Comparison of ENCODE assay signal across 19 cellular contexts in the genomic region with DNA sequence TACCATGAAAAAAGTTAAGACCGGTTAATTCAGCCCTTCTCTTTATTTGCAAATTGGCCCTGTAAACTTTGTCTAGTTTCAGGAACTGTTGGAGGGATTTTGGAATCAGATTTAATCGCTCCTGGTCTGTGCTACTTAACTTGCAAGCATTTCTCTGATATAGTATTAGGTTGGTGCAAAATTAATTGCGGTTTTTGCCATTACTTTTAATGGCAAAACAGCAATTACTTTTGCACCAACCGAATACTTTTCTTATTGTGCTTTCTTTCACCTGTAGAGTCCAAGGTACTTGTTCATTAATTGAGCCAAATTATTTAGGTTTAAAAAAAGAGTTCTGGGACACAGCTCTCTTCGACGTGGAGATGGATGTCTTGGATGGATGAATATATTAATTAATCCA.
A peak's percentile ranks its signal among the peaks of the same experiment; 100 is the strongest.
DNase-seq lines count a peak whose midpoint lies in the region; ATAC-seq, FAIRE-seq and TF ChIP-seq lines count a peak whose summit lies in the region.
"Had no signal": no experiment of that assay in that cellular context is flagged by ENCODE, and none has a peak within 500 bp of the region (broad histone marks: within the 10 kb centered on the region; RNA-seq: fewer than 3 reads in every experiment).

No MANE protein-coding gene starts in this region.

- no peak for TF ChIP-seq RAD21 in HepG2 (CRISPR knock-in tag; IDR thresholded peaks at IDR 0.05)

- no peak for DNase-seq in HepG2 (ENCODE audit: low spot score)
- no peak for DNase-seq in right lobe of liver
- no peak for DNase-seq in HEK293T (ENCODE audit: extremely low spot score)
- no peak for DNase-seq in activated B cell treated with CpG ODN at 0.5 μM for 24 hours
- DNase-seq in activated T-cell treated with anti-CD3 and anti-CD28 coated beads, Interleukin-2, amount 50 U/mL, for 72 hours = no peak
- DNase-seq in mesenteric fat pad (ENCODE audit: low spot score) = no peak
- DNase-seq in T-cell = no peak
- DNase-seq: Caco-2; CD4-positive, alpha-beta T cell; DMS153; DMS79; GF-D8; H9; IMR-90 had no signal

- H3K27me3 ChIP-seq in HepG2 (ENCODE audit: control insufficient read depth in 1 of 2, insufficient read depth in 2 of 2, low read length in 2 of 2) (peaks cover 0 to 4% of the 10 kb centered on the region in 2 experiments; a peak in 3 of 5 replicates), right lobe of liver (no peaks in the 10 kb centered on the region)

- H3K27ac ChIP-seq in HepG2 (ENCODE audit: extremely low read length, insufficient read depth, low read length) (no peak overlapping the region), right lobe of liver (no peak overlapping the region)
- H3K27ac ChIP-seq: 22Rv1, C4-2B, HL-60 had no signal

- no peaks in the 10 kb centered on the region for H3K9me3 Mint-ChIP-seq in activated B cell treated with CpG ODN at 0.5 μM for 24 hours
- H3K9me3 Mint-ChIP-seq in activated T-cell treated with anti-CD3 and anti-CD28 coated beads, Interleukin-2, amount 50 U/mL, for 72 hours = no peaks in the 10 kb centered on the region
- no peaks in the 10 kb centered on the region for H3K9me3 Mint-ChIP-seq in T-cell
- H3K9me3 Mint-ChIP-seq: CD4-positive, alpha-beta T cell; H9 had no signal

- BruUV-seq in HepG2 (replicated peaks; lab: Mats Ljungman, UMichigan) = no TSS peak

- no peak for FAIRE-seq in HepG2 (lab: Jason Lieb, UNC)
- FAIRE-seq: H1 had no signal

- POLR2A ChIA-PET in HepG2 (lab: Yijun Ruan, JAX) = no interaction called here
- POLR2A ChIA-PET in HEK293T (lab: Yijun Ruan, JAX) = interaction anchor here (1.5 kb wide), 1 partner anchor 95 kb away, joined by 5 read pairs; no protein-coding TSS in a partner anchor
- POLR2A ChIA-PET in activated B cell treated with CpG ODN at 0.5 μM for 24 hours (lab: Charles Lee) = interaction anchor here (0.7 to 1.0 kb wide), 3 partner anchors 12 to 121 kb away, joined by 3 read pairs; a partner anchor contains a TSS
- POLR2A ChIA-PET in T-cell (lab: Charles Lee) = interaction anchor here in 1 of 2 donors (0.6 kb wide), 1 partner anchor 10 kb away, joined by 3 read pairs; no protein-coding TSS in a partner anchor

- no peak overlapping the region for H3K9ac ChIP-seq in HepG2 (ENCODE audit: insufficient read depth, low read depth, low read length)

- H3K79me2 ChIP-seq in HepG2 (ENCODE audit: insufficient read depth, low read length) = no peaks in the 10 kb centered on the region

- H2AFZ ChIP-seq in HepG2 (ENCODE audit: low read length) = no peak overlapping the region

- H3K4me1 ChIP-seq in HepG2 (ENCODE audit: insufficient read depth, low read length) (peaks cover 10% of the 10 kb centered on the region; the same call in 1 of the 2 replicates), right lobe of liver (no peaks in the 10 kb centered on the region)

- no peak for ATAC-seq in HepG2
- ATAC-seq in right lobe of liver = no peak
- ATAC-seq in activated B cell treated with CpG ODN at 0.5 μM for 24 hours (ENCODE audit: low read depth) = no peak
- ATAC-seq in activated T-cell treated with anti-CD3 and anti-CD28 coated beads, Interleukin-2, amount 50 U/mL, for 72 hours (replicated peaks in 1 of 2) = no peak
- ATAC-seq in T-cell (replicated peaks in 1 of 4) = no peak
- no peak for ATAC-seq in GM18517 (IDR thresholded peaks at IDR 0.05; ENCODE audit: unreplicated experiment)

- TF ChIP-seq POLR2A in HepG2 (IDR thresholded peaks at IDR 0.05; ENCODE audit: insufficient read depth in 1 of 2, low read depth in 2 of 2, low read length in 2 of 2) (no peak), right lobe of liver (IDR thresholded peaks at IDR 0.05) (no peak)

- TF ChIP-seq CTCF in HepG2 (CRISPR knock-in tag; IDR thresholded peaks at IDR 0.05) (no peak), right lobe of liver (IDR thresholded peaks at IDR 0.05) (no peak), activated B cell treated with CpG ODN at 0.5 μM for 24 hours (IDR thresholded peaks at IDR 0.05) (no peak)

- 60% methylated on average over 6 of the region's 6 CpGs for WGBS in HepG2 (ENCODE audit: low lambda C conversion rate)
- WGBS in right lobe of liver (ENCODE audit: insufficient coverage, low coverage, low lambda C conversion rate, missing lambda C conversion rate) = 93% methylated on average over 6 of the region's 6 CpGs

- H3K36me3 Mint-ChIP-seq in activated B cell treated with CpG ODN at 0.5 μM for 24 hours (ENCODE audit: low read depth) (no peaks in the 10 kb centered on the region), T-cell (no peaks in the 10 kb centered on the region)
- H3K36me3 Mint-ChIP-seq in activated T-cell treated with anti-CD3 and anti-CD28 coated beads, Interleukin-2, amount 50 U/mL, for 72 hours (ENCODE audit: insufficient read depth in 2 of 2) = no peaks in the 10 kb centered on the region

- no peaks in the 10 kb centered on the region for H3K36me3 ChIP-seq in HepG2 (replicated peaks in 1 of 2; ENCODE audit: control insufficient read depth in 1 of 2, insufficient read depth in 2 of 2, low read length in 2 of 2)
- H3K36me3 ChIP-seq in right lobe of liver = no peaks in the 10 kb centered on the region

- H3K4me3 ChIP-seq in HepG2 (replicated peaks in 1 of 3; ENCODE audit: insufficient read depth in 1 of 3, low read depth in 2 of 3, low read length in 3 of 3) (no peak overlapping the region), right lobe of liver (no peak overlapping the region)

- in situ Hi-C loops in HepG2 (cut with HindIII; ENCODE audit: extremely low pct_ligation_motif_present, low pct_unique_long_range_greater_than_20kb) = no loop called here

- CTCF ChIA-PET in HepG2 (lab: Yijun Ruan, JAX; ENCODE audit: low intra/inter-chr PET ratio, low total read pairs) = no interaction called here
- CTCF ChIA-PET in HEK293T (lab: Yijun Ruan, JAX) = interaction anchor here (1.1 kb wide), 1 partner anchor 834 kb away, joined by 3 read pairs; no protein-coding TSS in a partner anchor
- CTCF ChIA-PET in activated B cell treated with CpG ODN at 0.5 μM for 24 hours (lab: Charles Lee) = no interaction called here
- CTCF ChIA-PET in T-cell (lab: Charles Lee) = interaction anchor here in 1 of 2 donors (1.0 kb wide), 1 partner anchor 86 kb away, joined by 3 read pairs; no protein-coding TSS in a partner anchor

- intact Hi-C loops in HepG2 (cut with micrococcal nuclease; ENCODE audit: unreplicated experiment) = no loop called here
- intact Hi-C loops in right lobe of liver (cut with DNase I) = no loop called here
- intact Hi-C loops in activated B cell treated with CpG ODN at 0.5 μM for 24 hours (cut with micrococcal nuclease) = no loop called here

- H3K4me3 Mint-ChIP-seq in activated B cell treated with CpG ODN at 0.5 μM for 24 hours (no peak overlapping the region), T-cell (no peak overlapping the region)
- no peak overlapping the region for H3K4me3 Mint-ChIP-seq in activated T-cell treated with anti-CD3 and anti-CD28 coated beads, Interleukin-2, amount 50 U/mL, for 72 hours
- H3K4me3 Mint-ChIP-seq: CD4-positive, alpha-beta T cell; H9 had no signal

- no peak for TF ChIP-seq EP300 in HepG2 (IDR thresholded peaks at IDR 0.05; ENCODE audit: low read depth in 2 of 2, low read length in 2 of 2)
- TF ChIP-seq EP300 in HepG2 (CRISPR knock-in tag; IDR thresholded peaks at IDR 0.05; ENCODE audit: borderline replicate concordance) = no peak

- H3K4me2 ChIP-seq in HepG2 (ENCODE audit: low read depth, low read length) = no peak overlapping the region

- H3K9me3 ChIP-seq in HepG2 (ENCODE audit: low read length) (no peaks in the 10 kb centered on the region), right lobe of liver (no peaks in the 10 kb centered on the region)
- H3K9me3 ChIP-seq: Caco-2 had no signal

- no peaks in the 10 kb centered on the region for H4K20me1 ChIP-seq in HepG2 (ENCODE audit: insufficient read depth, low read length)

- H3K27me3 Mint-ChIP-seq in activated B cell treated with CpG ODN at 0.5 μM for 24 hours (no peaks in the 10 kb centered on the region), T-cell (peaks cover 0 to 5% of the 10 kb centered on the region in 2 donors)
- H3K27me3 Mint-ChIP-seq in activated T-cell treated with anti-CD3 and anti-CD28 coated beads, Interleukin-2, amount 50 U/mL, for 72 hours (ENCODE audit: low read depth) = no peaks in the 10 kb centered on the region
- H3K27me3 Mint-ChIP-seq: CD4-positive, alpha-beta T cell had no signal

- H3K4me1 Mint-ChIP-seq in activated B cell treated with CpG ODN at 0.5 μM for 24 hours = peaks cover 8% of the 10 kb centered on the region
- no peaks in the 10 kb centered on the region for H3K4me1 Mint-ChIP-seq in activated T-cell treated with anti-CD3 and anti-CD28 coated beads, Interleukin-2, amount 50 U/mL, for 72 hours (ENCODE audit: low read depth)
- peaks cover 0 to 3% (median 0%) of the 10 kb centered on the region in 3 donors for H3K4me1 Mint-ChIP-seq in T-cell

- H3K27ac Mint-ChIP-seq in activated B cell treated with CpG ODN at 0.5 μM for 24 hours (peak overlapping the region; percentile 71), T-cell (no peak overlapping the region)
- H3K27ac Mint-ChIP-seq in activated T-cell treated with anti-CD3 and anti-CD28 coated beads, Interleukin-2, amount 50 U/mL, for 72 hours = no peak overlapping the region
- H3K27ac Mint-ChIP-seq: CD4-positive, alpha-beta T cell had no signal

TF ChIP-seq in HEK293T, 16 proteins besides CTCF, POLR2A, EP300 and RAD21:
- TF ChIP-seq ELF4 (IDR thresholded peaks at IDR 0.05) (peak; percentile 68), SP1 (IDR thresholded peaks at IDR 0.05) (no peak)
